ENCODE assay signal across 7 cellular contexts in genomic region chr6:68043122-68043398, GRCh38.
"Had no signal": no experiment of that assay in that cellular context is flagged by ENCODE, and none has a peak within 500 bp of the region (broad histone marks: within the 10 kb centered on the region; RNA-seq: fewer than 3 reads in every experiment).

No MANE protein-coding gene starts in this region.

- H2AFZ ChIP-seq: GM23248 had no signal

- ATAC-seq: HCT116 had no signal

- DNase-seq: GM23248, IMR-90, Kasumi-1, KBM-7 had no signal

- H3K36me3 ChIP-seq: HAP-1 had no signal

- H3K27ac ChIP-seq: GM23248, KMS-11 had no signal

- H3K4me3 ChIP-seq: GM23248, HAP-1 had no signal

- H3K9ac ChIP-seq: GM23248, KMS-11 had no signal

- H3K4me2 ChIP-seq: KMS-11 had no signal

- H3K9me3 ChIP-seq: HAP-1 had no signal
